ENCODE assay signal across 8 cellular contexts in genomic region chr13:41960195-41960699, GRCh38. TPM values are rescaled to one million over a fixed set of nuclear protein-coding genes. Genes with fewer than 3 reads are reported as not detected.
DNase-seq lines count a peak whose midpoint lies in the region; ATAC-seq and TF ChIP-seq lines count a peak whose summit lies in the region.

No MANE protein-coding gene starts in this region.

- TF ChIP-seq CTCF in fibroblast of pulmonary artery (IDR thresholded peaks at IDR 0.05; ENCODE audit: low read length, missing control alignments) (no peak), neural cell (IDR thresholded peaks at IDR 0.05; ENCODE audit: poor library complexity, severe bottlenecking) (no peak)

- H2AFZ ChIP-seq in neural cell (ENCODE audit: low read depth, low read length), result peak overlapping the region; percentile 69

- CTCF ChIA-PET in activated naive CD4-positive, alpha-beta T cell treated with anti-CD3 and anti-CD28 coated beads, Interleukin-2, amount 10 ng/mL, durations not matched to agents 7 days and 5 days (lab: Charles Lee), result interaction anchor here (2.1 to 3.4 kb wide), 2 partner anchors 12 to 56 kb away, joined by 8 to 11 read pairs; no protein-coding TSS in a partner anchor
- CTCF ChIA-PET in T-cell (lab: Charles Lee), result interaction anchor here in 1 of 2 donors (0.6 to 1.0 kb wide), 2 partner anchors 55 to 895 kb away, joined by 3 read pairs; no protein-coding TSS in a partner anchor

- POLR2A ChIA-PET in T-cell (lab: Charles Lee), result interaction anchor here (0.6 to 0.8 kb wide), 3 partner anchors 10 to 769 kb away, joined by 3 to 8 read pairs (median 3); no protein-coding TSS in a partner anchor

- H3K4me3 Mint-ChIP-seq in activated naive CD4-positive, alpha-beta T cell treated with anti-CD3 and anti-CD28 coated beads, Interleukin-2, amount 10 ng/mL, durations not matched to agents 7 days and 5 days, result peak overlapping the region; percentile 93
- H3K4me3 Mint-ChIP-seq in T-cell, result peak overlapping the region; percentile 90 to 94 (median 92)

- peak overlapping the region; percentile 83 for H3K27ac Mint-ChIP-seq in activated naive CD4-positive, alpha-beta T cell treated with anti-CD3 and anti-CD28 coated beads, Interleukin-2, amount 10 ng/mL, durations not matched to agents 7 days and 5 days
- peak overlapping the region; percentile 84 to 90 for H3K27ac Mint-ChIP-seq in T-cell

- peak overlapping the region; percentile 57 for H3K4me2 ChIP-seq in neural cell (ENCODE audit: low read length)

- H3K36me3 Mint-ChIP-seq in activated naive CD4-positive, alpha-beta T cell treated with anti-CD3 and anti-CD28 coated beads, Interleukin-2, amount 10 ng/mL, durations not matched to agents 7 days and 5 days, result peaks cover 6% of the 10 kb centered on the region
- H3K36me3 Mint-ChIP-seq in T-cell, result no peaks in the 10 kb centered on the region

- H3K36me3 ChIP-seq in neural cell (ENCODE audit: insufficient read depth, low read length), result no peaks in the 10 kb centered on the region

- peak overlapping the region; percentile 75 for H3K4me3 ChIP-seq in fibroblast of pulmonary artery (replicated peaks; ENCODE audit: low read depth, low read length)
- H3K4me3 ChIP-seq in neural cell (ENCODE audit: low read length), result peak overlapping the region; percentile 81

- no peak for DNase-seq in activated naive CD4-positive, alpha-beta T cell treated with anti-CD3 and anti-CD28 coated beads, Interleukin-2, amount 10 ng/mL, durations not matched to agents 7 days and 5 days
- no peak for DNase-seq in activated naive CD4-positive, alpha-beta T cell treated with anti-CD3 and anti-CD28 coated beads, Interleukin-2, amount 50 U/mL, for 16 hours
- DNase-seq in T-cell, result peak in 1 of 34 experiments; percentile 2
- DNase-seq in fibroblast of pulmonary artery (ENCODE audit: low read depth), result peak; percentile 29
- no peak for DNase-seq in iPS-NIHi11 (ENCODE audit: low spot score)
- DNase-seq in NCI-H2107 treated with DMSO at 0.1 percent for 48 hours (lab: John Stamatoyannopoulos, UW; ENCODE audit: unreplicated experiment), result no peak

- H3K9me3 Mint-ChIP-seq in activated naive CD4-positive, alpha-beta T cell treated with anti-CD3 and anti-CD28 coated beads, Interleukin-2, amount 10 ng/mL, durations not matched to agents 7 days and 5 days, result no peaks in the 10 kb centered on the region
- no peaks in the 10 kb centered on the region for H3K9me3 Mint-ChIP-seq in T-cell

- H3K9me2 ChIP-seq in neural cell (ENCODE audit: insufficient read depth, low read length), result no peaks in the 10 kb centered on the region

- H3K27me3 ChIP-seq in neural cell (ENCODE audit: insufficient read depth, low read depth, low read length), result no peaks in the 10 kb centered on the region

- H3K27ac ChIP-seq in neural cell (ENCODE audit: low read length), result no peak overlapping the region

- H3K9me3 ChIP-seq in neural cell (ENCODE audit: low read length), result no peaks in the 10 kb centered on the region

- no peaks in the 10 kb centered on the region for H3K27me3 Mint-ChIP-seq in activated naive CD4-positive, alpha-beta T cell treated with anti-CD3 and anti-CD28 coated beads, Interleukin-2, amount 10 ng/mL, durations not matched to agents 7 days and 5 days
- H3K27me3 Mint-ChIP-seq in T-cell, result no peaks in the 10 kb centered on the region

- H3F3A ChIP-seq in neural cell (ENCODE audit: insufficient read depth, low read length, poor library complexity, severe bottlenecking), result no peaks in the 10 kb centered on the region

- H3K4me1 Mint-ChIP-seq in activated naive CD4-positive, alpha-beta T cell treated with anti-CD3 and anti-CD28 coated beads, Interleukin-2, amount 10 ng/mL, durations not matched to agents 7 days and 5 days, result peaks cover 31% of the 10 kb centered on the region
- H3K4me1 Mint-ChIP-seq in T-cell, result peaks cover 43 to 51% (median 45%) of the 10 kb centered on the region in 3 donors

- ATAC-seq in HG03066 (IDR thresholded peaks at IDR 0.05; ENCODE audit: low read depth, unreplicated experiment) (peak; percentile 17), T-cell (replicated peaks in 1 of 4) (peak in 3 of 4 experiments; percentile 3 to 5 (median 5))

- TF ChIP-seq EP300 in neural cell (conservative IDR thresholded peaks at IDR 0.05; ENCODE audit: poor library complexity, severe bottlenecking), result no peak

- peak overlapping the region; percentile 71 for H3K9ac ChIP-seq in neural cell (ENCODE audit: low read length)

- H4K20me1 ChIP-seq in neural cell (ENCODE audit: insufficient read depth), result no peaks in the 10 kb centered on the region

- H3K79me2 ChIP-seq in neural cell (replicated peaks; ENCODE audit: insufficient read depth, low read length), result peaks cover 6% of the 10 kb centered on the region

- TF ChIP-seq RAD21 in neural cell (conservative IDR thresholded peaks at IDR 0.05), result no peak

TF ChIP-seq in neural cell, 6 proteins besides CTCF, POLR2A, EP300 and RAD21:
- no peak for TF ChIP-seq TAF1 (IDR thresholded peaks at IDR 0.05; ENCODE audit: low read depth)
- no peak for TF ChIP-seq SMC3 (conservative IDR thresholded peaks at IDR 0.05; ENCODE audit: poor library complexity)
- no peak for TF ChIP-seq POLR2AphosphoS5 (IDR thresholded peaks at IDR 0.05)
- no peak for TF ChIP-seq REST (IDR thresholded peaks at IDR 0.05; ENCODE audit: borderline replicate concordance)
- TF ChIP-seq EZH2 (IDR thresholded peaks at IDR 0.05; ENCODE audit: borderline replicate concordance, insufficient read depth, low read length, poor library complexity, severe bottlenecking), result no peak
- TF ChIP-seq MXI1 (conservative IDR thresholded peaks at IDR 0.05; ENCODE audit: poor library complexity, severe bottlenecking), result no peak
TF ChIP-seq in neural cell: peak in this region for 0.

RNA-seq across cellular contexts. Expression of gene VWA8, which starts 0.7 kb away (rescaled TPM):
- 10 to 100 TPM; 17.8 to 27.1 (median 22.9) TPM for total RNA-seq in T-cell
- 3.2 and 3.6 TPM in 2 replicates for polyA plus RNA-seq in neural cell
- polyA minus RNA-seq in neural cell, result 26.5 and 29.4 TPM in 2 replicates
